In the genomic region with DNA sequence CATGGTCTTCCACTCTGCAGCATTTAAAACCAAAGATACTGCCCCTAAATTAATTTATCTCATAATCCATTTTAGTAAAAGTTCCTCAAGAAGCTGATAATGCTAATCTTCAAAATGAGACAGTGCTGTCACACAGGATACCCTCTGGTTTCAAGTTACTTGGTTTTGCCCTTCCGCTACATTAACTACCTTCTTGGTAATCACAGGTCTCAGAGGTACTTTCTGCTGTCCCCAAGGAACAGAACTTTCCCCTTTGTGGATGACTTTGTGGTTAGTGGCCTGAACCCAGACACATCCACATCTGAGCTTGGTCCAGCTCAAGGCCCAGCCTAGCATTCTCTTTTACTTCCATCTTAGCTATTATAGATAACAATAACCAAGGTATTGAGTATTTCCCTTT, we compare ENCODE assay signal across 24 cellular contexts.
A peak's percentile ranks its signal among the peaks of the same experiment; 100 is the strongest.
DNase-seq lines count a peak whose midpoint lies in the region; ATAC-seq lines count a peak whose summit lies in the region.
"Had no signal": no experiment of that assay in that cellular context is flagged by ENCODE, and none has a peak within 500 bp of the region (broad histone marks: within the 10 kb centered on the region; RNA-seq: fewer than 3 reads in every experiment).

No MANE protein-coding gene starts in this region.

- DNase-seq in M059J (ENCODE audit: low read depth) (peak; percentile 15), GDM1 (lab: John Stamatoyannopoulos, UW) (no peak), hepatic stellate cell (ENCODE audit: low spot score) (no peak), DMS153 treated with DMSO at 0.1 percent for 48 hours (lab: John Stamatoyannopoulos, UW; ENCODE audit: unreplicated experiment) (no peak)
- no peak for DNase-seq in activated CD4-positive, alpha-beta T cell treated with anti-CD3 and anti-CD28 coated beads, Interleukin-2, amount 50 U/mL, for 4 hours
- DNase-seq: ACHN; activated CD4-positive, alpha-beta memory T cell treated with anti-CD3 and anti-CD28 coated beads, Interleukin-2, amount 10 ng/mL, durations not matched to agents 7 days and 5 days; activated naive CD4-positive, alpha-beta T cell treated with anti-CD3 and anti-CD28 coated beads, Interleukin-2, amount 10 ng/mL, durations not matched to agents 7 days and 5 days; activated T-cell treated with anti-CD3 and anti-CD28 coated beads, Interleukin-2, amount 50 U/mL, for 24 hours; aorta; CD4-positive, CD25-positive, alpha-beta regulatory T cell; foreskin fibroblast; kidney glomerular epithelial cell; MM.1S; naive thymus-derived CD8-positive, alpha-beta T cell; NCI-H1694; NCI-H82; ovary; stimulated activated CD4-positive, alpha-beta T cell treated with anti-CD3 and anti-CD28 coated beads, Interleukin-15, amount 100 ng/mL, for 24 hours had no signal

- peak; percentile 53 for ATAC-seq in GM18520 (IDR thresholded peaks at IDR 0.05; ENCODE audit: unreplicated experiment)
- ATAC-seq in GM21529 (IDR thresholded peaks at IDR 0.05; ENCODE audit: unreplicated experiment), result peak; percentile 59
- peak; percentile 51 for ATAC-seq in HG03060 (IDR thresholded peaks at IDR 0.05; ENCODE audit: low read depth, unreplicated experiment)
- ATAC-seq: naive thymus-derived CD8-positive, alpha-beta T cell; Panc1; WTC11 had no signal
